Comparison of ENCODE assay signal across 31 cellular contexts in the genomic region with DNA sequence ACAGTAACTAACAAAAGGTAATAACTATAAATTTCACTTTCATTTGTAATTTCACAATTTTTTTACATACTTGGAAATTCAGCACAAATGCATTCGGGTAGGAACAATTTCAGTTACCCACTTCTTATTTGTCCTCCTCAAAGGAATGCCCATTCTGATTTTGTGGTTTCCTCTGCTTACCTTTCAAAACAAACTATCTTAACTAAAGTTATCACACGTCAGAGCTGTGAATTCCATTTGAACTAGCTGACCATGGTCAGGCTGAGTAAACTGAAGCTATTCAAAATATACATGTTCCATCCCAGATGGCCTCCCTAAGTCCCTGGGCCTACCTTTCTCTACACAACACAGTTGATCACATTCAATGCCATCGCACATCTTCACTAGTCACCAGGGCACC. TPM values are rescaled to one million over a fixed set of nuclear protein-coding genes. Genes with fewer than 3 reads are reported as not detected.
"Had no signal": no experiment of that assay in that cellular context is flagged by ENCODE, and none has a peak within 500 bp of the region (broad histone marks: within the 10 kb centered on the region; RNA-seq: fewer than 3 reads in every experiment).

No MANE protein-coding gene starts in this region.

- DNase-seq: activated CD4-positive, alpha-beta T cell treated with anti-CD3 and anti-CD28 coated beads for 48 hours; activated CD4-positive, alpha-beta T cell treated with anti-CD3 and anti-CD28 coated beads, Interleukin-2, amount 50 U/mL, for 4 hours; activated CD4-positive, CD25-positive, alpha-beta regulatory T cell treated with anti-CD3 and anti-CD28 coated beads, Interleukin-2, amount 50 U/mL, for 72 hours; activated CD8-positive, alpha-beta memory T cell treated with anti-CD3 and anti-CD28 coated beads, Interleukin-2, amount 10 ng/mL, durations not matched to agents 7 days and 5 days; activated CD8-positive, alpha-beta T cell treated with anti-CD3 and anti-CD28 coated beads, Interleukin-2, amount 10 ng/mL, durations not matched to agents 7 days and 5 days; activated effector memory CD4-positive, alpha-beta T cell treated with anti-CD3 and anti-CD28 coated beads, Interleukin-2, amount 50 U/mL, for 16 hours; activated naive CD4-positive, alpha-beta T cell treated with Interleukin-2 at 50 U/mL for 16 hours; activated naive CD8-positive, alpha-beta T cell treated with anti-CD3 and anti-CD28 coated beads, Interleukin-2, amount 50 U/mL, for 24 hours; activated T-cell treated with anti-CD3 and anti-CD28 coated beads, Interleukin-2, amount 50 U/mL, for 4 hours; amniotic stem cell; brain microvascular endothelial cell; colonic mucosa; MM.1S; NCI-H1105; NCI-H1436; NCI-H1694 treated with DMSO at 0.1 percent for 48 hours; NCI-H2029 treated with DMSO at 0.1 percent for 48 hours; NCI-H345; NCI-H510A; NCI-H69; NK-92 treated with Interleukin-12 subunit alpha and Interleukin-12 subunit beta, amount 100 ng/mL, for 24 hours; PC-3; SHP77; T-helper 17 cell; T-helper 9 cell had no signal

- H3K4me3 Mint-ChIP-seq: activated CD8-positive, alpha-beta memory T cell treated with anti-CD3 and anti-CD28 coated beads, Interleukin-2, amount 10 ng/mL, durations not matched to agents 7 days and 5 days; activated CD8-positive, alpha-beta T cell treated with anti-CD3 and anti-CD28 coated beads, Interleukin-2, amount 10 ng/mL, durations not matched to agents 7 days and 5 days; activated naive CD8-positive, alpha-beta T cell treated with anti-CD3 and anti-CD28 coated beads, Interleukin-2, amount 50 U/mL, for 24 hours; activated T-cell treated with anti-CD3 and anti-CD28 coated beads, Interleukin-2, amount 50 U/mL, for 4 hours; T-helper 17 cell; WTC11 had no signal

- H3K4me1 ChIP-seq: ascending aorta, colonic mucosa had no signal

- H3K27ac ChIP-seq: ascending aorta, brain microvascular endothelial cell, cardiac muscle cell, colonic mucosa, SJSA1 had no signal

- H3K27me3 ChIP-seq: ascending aorta, brain microvascular endothelial cell, cardiac muscle cell, SJSA1 had no signal

- H3K9me3 Mint-ChIP-seq: activated naive CD4-positive, alpha-beta T cell treated with anti-CD3 and anti-CD28 coated beads, Interleukin-2, amount 50 U/mL, for 72 hours; activated naive CD8-positive, alpha-beta T cell treated with anti-CD3 and anti-CD28 coated beads, Interleukin-2, amount 50 U/mL, for 24 hours; activated T-cell treated with anti-CD3 and anti-CD28 coated beads, Interleukin-2, amount 50 U/mL, for 4 hours; WTC11 had no signal

- H3K4me3 ChIP-seq: ascending aorta, cardiac muscle cell, colonic mucosa, SJSA1 had no signal

- ATAC-seq: activated CD8-positive, alpha-beta memory T cell treated with anti-CD3 and anti-CD28 coated beads, Interleukin-2, amount 10 ng/mL, durations not matched to agents 7 days and 5 days; activated CD8-positive, alpha-beta T cell treated with anti-CD3 and anti-CD28 coated beads, Interleukin-2, amount 10 ng/mL, durations not matched to agents 7 days and 5 days; activated naive CD4-positive, alpha-beta T cell treated with anti-CD3 and anti-CD28 coated beads, Interleukin-2, amount 50 U/mL, for 72 hours; activated naive CD8-positive, alpha-beta T cell treated with anti-CD3 and anti-CD28 coated beads, Interleukin-2, amount 50 U/mL, for 24 hours; activated T-cell treated with anti-CD3 and anti-CD28 coated beads, Interleukin-2, amount 50 U/mL, for 4 hours; PC-3; SK-N-SH treated with all-trans-retinoic acid at 6 μM for 48 hours; T-helper 17 cell; WTC11 had no signal

- H3K9me3 ChIP-seq: ascending aorta, colonic mucosa, SJSA1 had no signal

- H3K36me3 ChIP-seq: ascending aorta, brain microvascular endothelial cell, cardiac muscle cell, colonic mucosa had no signal

- H3K27me3 Mint-ChIP-seq: activated CD8-positive, alpha-beta memory T cell treated with anti-CD3 and anti-CD28 coated beads, Interleukin-2, amount 10 ng/mL, durations not matched to agents 7 days and 5 days; activated naive CD8-positive, alpha-beta T cell treated with anti-CD3 and anti-CD28 coated beads, Interleukin-2, amount 50 U/mL, for 24 hours; T-helper 17 cell had no signal

- H3K27ac Mint-ChIP-seq: activated CD8-positive, alpha-beta memory T cell treated with anti-CD3 and anti-CD28 coated beads, Interleukin-2, amount 10 ng/mL, durations not matched to agents 7 days and 5 days; activated CD8-positive, alpha-beta T cell treated with anti-CD3 and anti-CD28 coated beads, Interleukin-2, amount 10 ng/mL, durations not matched to agents 7 days and 5 days; activated naive CD8-positive, alpha-beta T cell treated with anti-CD3 and anti-CD28 coated beads, Interleukin-2, amount 50 U/mL, for 24 hours; T-helper 17 cell; WTC11 had no signal

RNA-seq across cellular contexts. Expression of gene S100G, which starts 58.1 kb away (rescaled TPM):
- total RNA-seq: activated CD8-positive, alpha-beta memory T cell treated with anti-CD3 and anti-CD28 coated beads, Interleukin-2, amount 10 ng/mL, durations not matched to agents 7 days and 5 days; activated CD8-positive, alpha-beta T cell treated with anti-CD3 and anti-CD28 coated beads, Interleukin-2, amount 10 ng/mL, durations not matched to agents 7 days and 5 days; activated naive CD4-positive, alpha-beta T cell treated with anti-CD3 and anti-CD28 coated beads, Interleukin-2, amount 50 U/mL, for 72 hours; activated T-cell treated with anti-CD3 and anti-CD28 coated beads, Interleukin-2, amount 50 U/mL, for 4 hours; ascending aorta; cardiac muscle cell; colonic mucosa; PC-3; SJSA1; T-helper 17 cell; WTC11 had no signal
